In genomic region chr7:102193806-102194205, GRCh38 we compare ENCODE assay signal across 25 cellular contexts.
A peak's percentile ranks its signal among the peaks of the same experiment; 100 is the strongest.
DNase-seq lines count a peak whose midpoint lies in the region; ATAC-seq lines count a peak whose summit lies in the region.
"Had no signal": no experiment of that assay in that cellular context is flagged by ENCODE, and none has a peak within 500 bp of the region (broad histone marks: within the 10 kb centered on the region; RNA-seq: fewer than 3 reads in every experiment).

No MANE protein-coding gene starts in this region.

- ATAC-seq in Right ventricle myocardium inferior: no peak
- no peak for ATAC-seq in left cardiac atrium
- no peak for ATAC-seq in GM19395 (IDR thresholded peaks at IDR 0.05; ENCODE audit: unreplicated experiment)
- ATAC-seq in GM21423 (IDR thresholded peaks at IDR 0.05; ENCODE audit: unreplicated experiment): no peak
- ATAC-seq in left ventricle myocardium superior: no peak
- ATAC-seq: activated naive CD8-positive, alpha-beta T cell treated with anti-CD3 and anti-CD28 coated beads, Interleukin-2, amount 50 U/mL, for 24 hours; gastrocnemius medialis; stimulated activated naive CD8-positive, alpha-beta T cell treated with anti-CD3 and anti-CD28 coated beads, Interleukin-15, Interleukin-2, amounts not matched to agents 100 U/mL and 50 U/mL, for 24 hours had no signal

- DNase-seq in Right ventricle myocardium inferior (ENCODE audit: missing footprints): peak; percentile 20
- DNase-seq in left cardiac atrium: no peak
- peak; percentile 42 for DNase-seq in astrocyte of the hippocampus (ENCODE audit: low read depth, low spot score)
- peak; percentile 3 for DNase-seq in fibroblast of the conjunctiva (ENCODE audit: low read depth)
- DNase-seq in activated naive CD4-positive, alpha-beta T cell (lab: John Stamatoyannopoulos, UW): no peak
- DNase-seq in left ventricle myocardium superior: no peak
- DNase-seq: activated B cell treated with CpG ODN at 0.5 μM for 24 hours; activated CD4-positive, alpha-beta T cell treated with anti-CD3 and anti-CD28 coated beads, Interleukin-2, amount 50 U/mL, for 48 hours; activated CD8-positive, alpha-beta memory T cell treated with anti-CD3 and anti-CD28 coated beads, Interleukin-2, amount 50 U/mL, for 48 hours; activated effector memory CD4-positive, alpha-beta T cell treated with anti-CD3 and anti-CD28 coated beads, Interleukin-2, amount 50 U/mL, for 16 hours; activated naive CD8-positive, alpha-beta T cell treated with anti-CD3 and anti-CD28 coated beads, Interleukin-2, amount 50 U/mL, for 24 hours; DMS79 treated with DMSO at 0.1 percent for 48 hours; gastrocnemius medialis; GOT3; kidney glomerular epithelial cell; mammary epithelial cell; NCI-H1436 treated with DMSO at 0.1 percent for 48 hours; NCI-H2171; NCI-H524; nucleus accumbens; stimulated activated CD4-positive, alpha-beta T cell treated with anti-CD3 and anti-CD28 coated beads, Interleukin-4, amount 100 ng/mL, for 1 hour; stimulated activated naive CD8-positive, alpha-beta T cell treated with anti-CD3 and anti-CD28 coated beads, Interleukin-15, Interleukin-2, amounts not matched to agents 100 U/mL and 50 U/mL, for 24 hours; thyroid gland had no signal

- intact Hi-C loops in Right ventricle myocardium inferior (cut with DNase I): no loop called here
- intact Hi-C loops in left cardiac atrium (cut with DNase I): no loop called here
- intact Hi-C loops in left ventricle myocardium superior (cut with micrococcal nuclease): no loop called here

Comparison
In these comparisons a context has a peak if more than half of its experiments do, and no peak if none do; other contexts are left out.
1. DNase-seq: peak in Right ventricle myocardium inferior (single experiment), astrocyte of the hippocampus (single experiment) and fibroblast of the conjunctiva (single experiment); none in left cardiac atrium (single experiment), activated naive CD4-positive, alpha-beta T cell (0 of 4) and left ventricle myocardium superior (single experiment).